Comparison of ENCODE assay signal across 1 cellular context in the genomic region with DNA sequence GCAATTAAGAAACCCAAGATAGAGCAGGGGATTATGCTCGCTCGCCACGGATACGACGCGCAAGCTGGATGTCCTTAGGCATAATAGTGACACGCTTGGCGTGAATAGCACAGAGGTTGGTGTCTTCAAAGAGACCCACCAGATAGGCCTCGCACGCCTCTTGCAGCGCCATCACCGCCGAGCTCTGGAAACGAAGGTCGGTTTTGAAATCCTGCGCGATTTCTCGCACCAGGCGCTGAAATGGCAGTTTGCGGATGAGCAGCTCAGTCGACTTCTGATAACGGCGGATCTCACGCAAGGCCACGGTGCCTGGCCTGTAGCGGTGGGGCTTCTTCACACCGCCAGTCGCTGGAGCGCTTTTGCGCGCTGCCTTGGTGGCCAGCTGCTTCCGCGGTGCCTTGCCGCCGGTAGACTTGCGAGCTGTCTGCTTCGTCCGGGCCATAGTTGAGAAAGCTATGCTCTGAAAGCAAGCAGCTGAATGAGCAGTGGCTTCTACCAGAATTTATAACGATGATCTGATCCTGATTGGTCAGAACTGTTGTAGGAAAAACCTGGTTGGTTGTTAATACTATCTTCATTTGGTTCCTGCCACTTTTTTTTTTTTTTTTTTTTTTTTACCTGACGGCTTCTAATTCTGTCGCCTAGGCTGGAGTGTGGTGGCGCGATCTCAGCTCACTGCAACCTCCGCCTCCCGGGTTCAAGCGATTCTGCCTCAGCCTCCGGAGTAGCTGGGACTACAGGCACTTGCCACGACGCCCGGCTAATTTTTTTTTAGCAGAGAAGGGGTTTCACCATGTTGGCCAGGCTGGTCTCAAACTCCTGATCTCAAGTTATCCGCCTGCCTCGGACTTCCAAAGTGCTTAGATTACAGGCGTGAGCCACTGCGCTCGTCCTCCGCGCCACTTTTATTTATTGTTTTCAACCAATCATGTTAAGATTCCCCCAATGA.
TF ChIP-seq lines count a peak whose summit lies in the region.

No MANE protein-coding gene starts in this region.

TF ChIP-seq in K562, 482 proteins besides CTCF, POLR2A, EP300 and RAD21 (continued from another document and continues in another):
- TF ChIP-seq, protein P1, sequence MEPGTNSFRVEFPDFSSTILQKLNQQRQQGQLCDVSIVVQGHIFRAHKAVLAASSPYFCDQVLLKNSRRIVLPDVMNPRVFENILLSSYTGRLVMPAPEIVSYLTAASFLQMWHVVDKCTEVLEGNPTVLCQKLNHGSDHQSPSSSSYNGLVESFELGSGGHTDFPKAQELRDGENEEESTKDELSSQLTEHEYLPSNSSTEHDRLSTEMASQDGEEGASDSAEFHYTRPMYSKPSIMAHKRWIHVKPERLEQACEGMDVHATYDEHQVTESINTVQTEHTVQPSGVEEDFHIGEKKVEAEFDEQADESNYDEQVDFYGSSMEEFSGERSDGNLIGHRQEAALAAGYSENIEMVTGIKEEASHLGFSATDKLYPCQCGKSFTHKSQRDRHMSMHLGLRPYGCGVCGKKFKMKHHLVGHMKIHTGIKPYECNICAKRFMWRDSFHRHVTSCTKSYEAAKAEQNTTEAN (CRISPR knock-in tag; IDR thresholded peaks at IDR 0.05) = no peak
- peak; percentile 71 for TF ChIP-seq RB1 (IDR thresholded peaks at IDR 0.05; ENCODE audit: low read depth)
- TF ChIP-seq ZNF57 (CRISPR knock-in tag; IDR thresholded peaks at IDR 0.05) = no peak
- no peak for TF ChIP-seq MCM2 (IDR thresholded peaks at IDR 0.05; ENCODE audit: low read depth)
- peak; percentile 97 for TF ChIP-seq HNRNPL (IDR thresholded peaks at IDR 0.05; ENCODE audit: low read depth, low read length)
- no peak for TF ChIP-seq NCOA4 (IDR thresholded peaks at IDR 0.05; ENCODE audit: partially characterized antibody)
- no peak for TF ChIP-seq CHD4 (IDR thresholded peaks at IDR 0.05; ENCODE audit: insufficient read depth, insufficient replicate concordance, low read depth, low read length, poor library complexity, severe bottlenecking)
- TF ChIP-seq MEF2A (IDR thresholded peaks at IDR 0.05; ENCODE audit: control insufficient read depth, low read depth, low read length) = no peak
- no peak for TF ChIP-seq MAFF (IDR thresholded peaks at IDR 0.05; ENCODE audit: low read length)
- TF ChIP-seq ZNF717 (CRISPR knock-in tag; IDR thresholded peaks at IDR 0.05) = peak; percentile 93
- 0 out of 2 replicates have a peak, but pooled peaks have one; percentile 36 for TF ChIP-seq GABPA (tag; conservative IDR thresholded peaks at IDR 0.05; ENCODE audit: low read depth)
- TF ChIP-seq ESRRA (IDR thresholded peaks at IDR 0.05; ENCODE audit: borderline replicate concordance, low read depth) = peak; percentile 49
- TF ChIP-seq NCOR1 (IDR thresholded peaks at IDR 0.05) = peak; percentile 56
- TF ChIP-seq, protein P2, sequence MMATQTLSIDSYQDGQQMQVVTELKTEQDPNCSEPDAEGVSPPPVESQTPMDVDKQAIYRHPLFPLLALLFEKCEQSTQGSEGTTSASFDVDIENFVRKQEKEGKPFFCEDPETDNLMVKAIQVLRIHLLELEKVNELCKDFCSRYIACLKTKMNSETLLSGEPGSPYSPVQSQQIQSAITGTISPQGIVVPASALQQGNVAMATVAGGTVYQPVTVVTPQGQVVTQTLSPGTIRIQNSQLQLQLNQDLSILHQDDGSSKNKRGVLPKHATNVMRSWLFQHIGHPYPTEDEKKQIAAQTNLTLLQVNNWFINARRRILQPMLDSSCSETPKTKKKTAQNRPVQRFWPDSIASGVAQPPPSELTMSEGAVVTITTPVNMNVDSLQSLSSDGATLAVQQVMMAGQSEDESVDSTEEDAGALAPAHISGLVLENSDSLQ (IDR thresholded peaks at IDR 0.05) = peak; percentile 43
- TF ChIP-seq IRF2 (CRISPR knock-in tag; IDR thresholded peaks at IDR 0.05) = no peak
- no peak for TF ChIP-seq ZNF316 (IDR thresholded peaks at IDR 0.05)
- no peak for TF ChIP-seq ILK (tag; IDR thresholded peaks at IDR 0.05; ENCODE audit: borderline replicate concordance, low read depth)
- no peak for TF ChIP-seq HLTF (IDR thresholded peaks at IDR 0.05)
- TF ChIP-seq KHSRP (IDR thresholded peaks at IDR 0.05) = no peak
- TF ChIP-seq ELF2 (CRISPR knock-in tag; IDR thresholded peaks at IDR 0.05) = no peak
- no peak for TF ChIP-seq ZSCAN32 (CRISPR knock-in tag; IDR thresholded peaks at IDR 0.05)
- TF ChIP-seq ZNF41 (CRISPR knock-in tag; conservative IDR thresholded peaks at IDR 0.05) = no peak
- TF ChIP-seq DDX20 (tag; IDR thresholded peaks at IDR 0.05; ENCODE audit: low read depth) = no peak
- no peak for TF ChIP-seq HMG20B (CRISPR knock-in tag; IDR thresholded peaks at IDR 0.05)
- TF ChIP-seq ZNF584 (CRISPR knock-in tag; IDR thresholded peaks at IDR 0.05; ENCODE audit: low read depth) = 0 out of 2 replicates have a peak, but pooled peaks have one; percentile 55
- TF ChIP-seq, protein P3, sequence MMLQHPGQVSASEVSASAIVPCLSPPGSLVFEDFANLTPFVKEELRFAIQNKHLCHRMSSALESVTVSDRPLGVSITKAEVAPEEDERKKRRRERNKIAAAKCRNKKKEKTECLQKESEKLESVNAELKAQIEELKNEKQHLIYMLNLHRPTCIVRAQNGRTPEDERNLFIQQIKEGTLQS (IDR thresholded peaks at IDR 0.05) = 0 out of 2 replicates have a peak, but pooled peaks have one; percentile 9
- TF ChIP-seq, protein P3 (CRISPR knock-in tag; conservative IDR thresholded peaks at IDR 0.05) = 0 out of 2 replicates have a peak, but pooled peaks have one; percentile 3
- peak; percentile 11; the same call in 1 of the 2 replicates for TF ChIP-seq ZNF121 (CRISPR knock-in tag; conservative IDR thresholded peaks at IDR 0.05)
- TF ChIP-seq ZNF23 (CRISPR knock-in tag; IDR thresholded peaks at IDR 0.05) = no peak
- TF ChIP-seq CC2D1A (IDR thresholded peaks at IDR 0.05) = peak; percentile 92
- TF ChIP-seq, protein P4, sequence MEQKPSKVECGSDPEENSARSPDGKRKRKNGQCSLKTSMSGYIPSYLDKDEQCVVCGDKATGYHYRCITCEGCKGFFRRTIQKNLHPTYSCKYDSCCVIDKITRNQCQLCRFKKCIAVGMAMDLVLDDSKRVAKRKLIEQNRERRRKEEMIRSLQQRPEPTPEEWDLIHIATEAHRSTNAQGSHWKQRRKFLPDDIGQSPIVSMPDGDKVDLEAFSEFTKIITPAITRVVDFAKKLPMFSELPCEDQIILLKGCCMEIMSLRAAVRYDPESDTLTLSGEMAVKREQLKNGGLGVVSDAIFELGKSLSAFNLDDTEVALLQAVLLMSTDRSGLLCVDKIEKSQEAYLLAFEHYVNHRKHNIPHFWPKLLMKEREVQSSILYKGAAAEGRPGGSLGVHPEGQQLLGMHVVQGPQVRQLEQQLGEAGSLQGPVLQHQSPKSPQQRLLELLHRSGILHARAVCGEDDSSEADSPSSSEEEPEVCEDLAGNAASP (IDR thresholded peaks at IDR 0.05) = no peak
- TF ChIP-seq MIER1 (IDR thresholded peaks at IDR 0.05; ENCODE audit: low read depth) = no peak
- peak; percentile 85 for TF ChIP-seq CCNT2 (IDR thresholded peaks at IDR 0.05; ENCODE audit: borderline replicate concordance, extremely low read depth, insufficient read length, low read depth, low read length)
- TF ChIP-seq, protein P5, sequence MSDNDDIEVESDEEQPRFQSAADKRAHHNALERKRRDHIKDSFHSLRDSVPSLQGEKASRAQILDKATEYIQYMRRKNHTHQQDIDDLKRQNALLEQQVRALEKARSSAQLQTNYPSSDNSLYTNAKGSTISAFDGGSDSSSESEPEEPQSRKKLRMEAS (CRISPR knock-in tag; IDR thresholded peaks at IDR 0.05) = peak; percentile 74
- peak; percentile 72 for TF ChIP-seq GABPB1 (CRISPR knock-in tag; IDR thresholded peaks at IDR 0.05)
- peak; percentile 42; the same call in 1 of the 2 replicates for TF ChIP-seq FOXM1 (IDR thresholded peaks at IDR 0.05; ENCODE audit: low read depth)
- no peak; the same call in 1 of the 2 replicates for TF ChIP-seq FOXM1 (CRISPR knock-in tag; IDR thresholded peaks at IDR 0.05; ENCODE audit: low read depth)
- TF ChIP-seq FOXA3 (CRISPR knock-in tag; conservative IDR thresholded peaks at IDR 0.05 in 1 of 2, IDR thresholded peaks at IDR 0.05 in 1 of 2) = no peak
- TF ChIP-seq HEY1 (CRISPR knock-in tag; IDR thresholded peaks at IDR 0.05; ENCODE audit: borderline replicate concordance) = peak; percentile 29; the same call in 1 of the 2 replicates
- TF ChIP-seq, protein P6, sequence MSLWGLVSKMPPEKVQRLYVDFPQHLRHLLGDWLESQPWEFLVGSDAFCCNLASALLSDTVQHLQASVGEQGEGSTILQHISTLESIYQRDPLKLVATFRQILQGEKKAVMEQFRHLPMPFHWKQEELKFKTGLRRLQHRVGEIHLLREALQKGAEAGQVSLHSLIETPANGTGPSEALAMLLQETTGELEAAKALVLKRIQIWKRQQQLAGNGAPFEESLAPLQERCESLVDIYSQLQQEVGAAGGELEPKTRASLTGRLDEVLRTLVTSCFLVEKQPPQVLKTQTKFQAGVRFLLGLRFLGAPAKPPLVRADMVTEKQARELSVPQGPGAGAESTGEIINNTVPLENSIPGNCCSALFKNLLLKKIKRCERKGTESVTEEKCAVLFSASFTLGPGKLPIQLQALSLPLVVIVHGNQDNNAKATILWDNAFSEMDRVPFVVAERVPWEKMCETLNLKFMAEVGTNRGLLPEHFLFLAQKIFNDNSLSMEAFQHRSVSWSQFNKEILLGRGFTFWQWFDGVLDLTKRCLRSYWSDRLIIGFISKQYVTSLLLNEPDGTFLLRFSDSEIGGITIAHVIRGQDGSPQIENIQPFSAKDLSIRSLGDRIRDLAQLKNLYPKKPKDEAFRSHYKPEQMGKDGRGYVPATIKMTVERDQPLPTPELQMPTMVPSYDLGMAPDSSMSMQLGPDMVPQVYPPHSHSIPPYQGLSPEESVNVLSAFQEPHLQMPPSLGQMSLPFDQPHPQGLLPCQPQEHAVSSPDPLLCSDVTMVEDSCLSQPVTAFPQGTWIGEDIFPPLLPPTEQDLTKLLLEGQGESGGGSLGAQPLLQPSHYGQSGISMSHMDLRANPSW (CRISPR knock-in tag; IDR thresholded peaks at IDR 0.05) = 0 out of 2 replicates have a peak, but pooled peaks have one; percentile 18
- no peak for TF ChIP-seq ZNF444 (CRISPR knock-in tag; IDR thresholded peaks at IDR 0.05)
- TF ChIP-seq GTF2E2 (tag; IDR thresholded peaks at IDR 0.05) = peak; percentile 72; the same call in 1 of the 2 replicates
- TF ChIP-seq GTF2F1 (IDR thresholded peaks at IDR 0.05; ENCODE audit: low read depth, low read length) = peak; percentile 93; the same call in 1 of the 2 replicates
- no peak for TF ChIP-seq ZNF436 (CRISPR knock-in tag; IDR thresholded peaks at IDR 0.05)
- TF ChIP-seq, protein P7, sequence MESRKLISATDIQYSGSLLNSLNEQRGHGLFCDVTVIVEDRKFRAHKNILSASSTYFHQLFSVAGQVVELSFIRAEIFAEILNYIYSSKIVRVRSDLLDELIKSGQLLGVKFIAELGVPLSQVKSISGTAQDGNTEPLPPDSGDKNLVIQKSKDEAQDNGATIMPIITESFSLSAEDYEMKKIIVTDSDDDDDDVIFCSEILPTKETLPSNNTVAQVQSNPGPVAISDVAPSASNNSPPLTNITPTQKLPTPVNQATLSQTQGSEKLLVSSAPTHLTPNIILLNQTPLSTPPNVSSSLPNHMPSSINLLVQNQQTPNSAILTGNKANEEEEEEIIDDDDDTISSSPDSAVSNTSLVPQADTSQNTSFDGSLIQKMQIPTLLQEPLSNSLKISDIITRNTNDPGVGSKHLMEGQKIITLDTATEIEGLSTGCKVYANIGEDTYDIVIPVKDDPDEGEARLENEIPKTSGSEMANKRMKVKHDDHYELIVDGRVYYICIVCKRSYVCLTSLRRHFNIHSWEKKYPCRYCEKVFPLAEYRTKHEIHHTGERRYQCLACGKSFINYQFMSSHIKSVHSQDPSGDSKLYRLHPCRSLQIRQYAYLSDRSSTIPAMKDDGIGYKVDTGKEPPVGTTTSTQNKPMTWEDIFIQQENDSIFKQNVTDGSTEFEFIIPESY (CRISPR knock-in tag; IDR thresholded peaks at IDR 0.05) = peak; percentile 96
- TF ChIP-seq, protein P8, sequence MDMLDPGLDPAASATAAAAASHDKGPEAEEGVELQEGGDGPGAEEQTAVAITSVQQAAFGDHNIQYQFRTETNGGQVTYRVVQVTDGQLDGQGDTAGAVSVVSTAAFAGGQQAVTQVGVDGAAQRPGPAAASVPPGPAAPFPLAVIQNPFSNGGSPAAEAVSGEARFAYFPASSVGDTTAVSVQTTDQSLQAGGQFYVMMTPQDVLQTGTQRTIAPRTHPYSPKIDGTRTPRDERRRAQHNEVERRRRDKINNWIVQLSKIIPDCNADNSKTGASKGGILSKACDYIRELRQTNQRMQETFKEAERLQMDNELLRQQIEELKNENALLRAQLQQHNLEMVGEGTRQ (CRISPR knock-in tag; IDR thresholded peaks at IDR 0.05) = no peak
- TF ChIP-seq EP400 (IDR thresholded peaks at IDR 0.05) = peak; percentile 54; the same call in 1 of the 2 replicates
- TF ChIP-seq, protein P9, sequence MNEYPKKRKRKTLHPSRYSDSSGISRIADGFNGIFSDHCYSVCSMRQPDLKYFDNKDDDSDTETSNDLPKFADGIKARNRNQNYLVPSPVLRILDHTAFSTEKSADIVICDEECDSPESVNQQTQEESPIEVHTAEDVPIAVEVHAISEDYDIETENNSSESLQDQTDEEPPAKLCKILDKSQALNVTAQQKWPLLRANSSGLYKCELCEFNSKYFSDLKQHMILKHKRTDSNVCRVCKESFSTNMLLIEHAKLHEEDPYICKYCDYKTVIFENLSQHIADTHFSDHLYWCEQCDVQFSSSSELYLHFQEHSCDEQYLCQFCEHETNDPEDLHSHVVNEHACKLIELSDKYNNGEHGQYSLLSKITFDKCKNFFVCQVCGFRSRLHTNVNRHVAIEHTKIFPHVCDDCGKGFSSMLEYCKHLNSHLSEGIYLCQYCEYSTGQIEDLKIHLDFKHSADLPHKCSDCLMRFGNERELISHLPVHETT (CRISPR knock-in tag; conservative IDR thresholded peaks at IDR 0.05 in 1 of 2, IDR thresholded peaks at IDR 0.05 in 1 of 2) = peak in 1 of 2 experiments; percentile 58; a peak in 1 of 4 replicates
- TF ChIP-seq TBP (optimal IDR thresholded peaks at IDR 0.05; ENCODE audit: low read depth, low read length) = no peak
- TF ChIP-seq CHD2 (IDR thresholded peaks at IDR 0.05; ENCODE audit: low read depth, low read length) = peak; percentile 21; the same call in 1 of the 2 replicates
- peak; percentile 45; the same call in 1 of the 2 replicates for TF ChIP-seq ARID1B (IDR thresholded peaks at IDR 0.05)
- TF ChIP-seq TBL1XR1 (IDR thresholded peaks at IDR 0.05; ENCODE audit: low read length in 2 of 2) = peak in 1 of 2 experiments; percentile 8; a peak in 1 of 4 replicates
- peak; percentile 24 for TF ChIP-seq ZFP36 (IDR thresholded peaks at IDR 0.05; ENCODE audit: low read depth, low read length, partially characterized antibody)
